Comparison of ENCODE assay signal across 8 cellular contexts in the genomic region with DNA sequence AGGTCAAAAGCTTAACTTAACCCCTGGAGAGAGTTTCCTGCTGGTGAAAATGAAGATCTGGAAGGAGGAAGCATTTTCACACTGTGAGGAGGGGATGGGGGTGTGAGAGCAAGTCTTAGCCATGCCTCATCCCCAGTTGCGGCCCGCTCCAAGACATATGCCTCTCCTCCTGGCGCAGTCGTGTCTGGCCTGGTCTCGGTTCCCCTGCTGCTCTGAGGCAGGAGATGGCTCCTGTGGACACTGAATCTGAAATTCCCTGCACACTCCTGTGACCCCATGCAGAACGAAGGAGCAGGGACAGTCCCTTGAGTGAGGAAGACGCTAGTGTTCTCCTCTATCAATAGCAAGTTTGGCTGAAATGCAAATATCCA. TPM values are rescaled to one million over a fixed set of nuclear protein-coding genes. Genes with fewer than 3 reads are reported as not detected.
DNase-seq lines count a peak whose midpoint lies in the region; ATAC-seq and TF ChIP-seq lines count a peak whose summit lies in the region.

No MANE protein-coding gene starts in this region.

- ATAC-seq in HG02763 (IDR thresholded peaks at IDR 0.05; ENCODE audit: unreplicated experiment) = no peak

- H3K36me3 ChIP-seq in ovary = no peaks in the 10 kb centered on the region

- no peaks in the 10 kb centered on the region for H3K9me3 ChIP-seq in ovary

- TF ChIP-seq EP300 in ovary (IDR thresholded peaks at IDR 0.05) = no peak

- TF ChIP-seq CTCF in fibroblast of pulmonary artery (IDR thresholded peaks at IDR 0.05; ENCODE audit: low read length, missing control alignments) = no peak
- no peak for TF ChIP-seq CTCF in ovary (IDR thresholded peaks at IDR 0.05)

- DNase-seq in D341Med (ENCODE audit: low spot score) = peak; percentile 30
- peak; percentile 28 for DNase-seq in RKO (ENCODE audit: low spot score)
- DNase-seq in fibroblast of pulmonary artery (ENCODE audit: low read depth) = no peak
- no peak for DNase-seq in ovary
- no peak for DNase-seq in NCI-H226
- no peak for DNase-seq in effector CD4-positive, alpha-beta T cell
- DNase-seq in NCI-H2227 (lab: John Stamatoyannopoulos, UW; ENCODE audit: unreplicated experiment) = no peak

- no peaks in the 10 kb centered on the region for H3K27me3 ChIP-seq in ovary

- H3K4me3 ChIP-seq in fibroblast of pulmonary artery (replicated peaks; ENCODE audit: low read depth, low read length) = peak overlapping the region; percentile 85
- peak overlapping the region; percentile 84 for H3K4me3 ChIP-seq in ovary

- TF ChIP-seq POLR2A in ovary (IDR thresholded peaks at IDR 0.05) = no peak

- intact Hi-C loops in ovary (cut with DNase I) = loop anchor here in 1 of 4 donors (5.0 kb wide), 1 partner anchor 35 kb away; no protein-coding TSS in a partner anchor

- 13 to 26% (median 26%) methylated on average over 7 of the region's 7 CpGs for WGBS in ovary, 3 donors

- peaks cover 5% of the 10 kb centered on the region for H3K4me1 ChIP-seq in ovary (ENCODE audit: insufficient read depth)

- H3K27ac ChIP-seq in ovary = peak overlapping the region in 1 of 2 donors; percentile 75

RNA-seq across cellular contexts. Expression of a gene that starts 0.3 kb away (rescaled TPM):
- 10 to 100 TPM; 12.6 to 25.5 (median 15.4) TPM for total RNA-seq in ovary
- polyA plus RNA-seq in ovary = 10 to 100 TPM in 1 of 2 donors, 1 to 10 TPM in 1; 7.5 to 10.2 TPM

RNA-seq across cellular contexts. Expression of a gene that starts 37.7 kb away (rescaled TPM):
- total RNA-seq in ovary = 10 to 100 TPM in 6 of 7 donors, 1 to 10 TPM in 1; 8.6 to 22.3 (median 14.0) TPM
- polyA plus RNA-seq in ovary = 1 to 10 TPM; 6.7 to 7.6 TPM

RNA-seq across cellular contexts. Expression of a gene that starts 38.7 kb away (rescaled TPM):
- 10 to 100 TPM in 6 of 7 donors, 1 to 10 TPM in 1; 7.1 to 14.6 (median 11.2) TPM for total RNA-seq in ovary
- polyA plus RNA-seq in ovary = 1 to 10 TPM; 6.6 to 7.2 TPM

Comparison
In these comparisons a context has a peak if more than half of its experiments do, and no peak if none do; other contexts are left out.
1. DNase-seq: peak in D341Med (single experiment) and RKO (single experiment); none in fibroblast of pulmonary artery (single experiment), ovary (0 of 5), NCI-H226 (single experiment), effector CD4-positive, alpha-beta T cell (single experiment) and NCI-H2227 (single experiment).